In genomic region chr2:211568439-211568838, GRCh38 we compare ENCODE assay signal across 8 cellular contexts.
"Had no signal": no experiment of that assay in that cellular context is flagged by ENCODE, and none has a peak within 500 bp of the region (broad histone marks: within the 10 kb centered on the region; RNA-seq: fewer than 3 reads in every experiment).

No MANE protein-coding gene starts in this region.

- H3K36me3 ChIP-seq: HAP-1 had no signal

- H3K4me1 ChIP-seq: HAP-1 had no signal

- H3K4me3 ChIP-seq: GM23338, HAP-1 had no signal

- DNase-seq: GOT3, H7, H9, HCEC 1CT, HFFc6 had no signal

- H3K4me2 ChIP-seq: GM23338 had no signal

- H2AFZ ChIP-seq: GM23338 had no signal

- ATAC-seq: GM23338, HCT116 had no signal
